In the genomic region with DNA sequence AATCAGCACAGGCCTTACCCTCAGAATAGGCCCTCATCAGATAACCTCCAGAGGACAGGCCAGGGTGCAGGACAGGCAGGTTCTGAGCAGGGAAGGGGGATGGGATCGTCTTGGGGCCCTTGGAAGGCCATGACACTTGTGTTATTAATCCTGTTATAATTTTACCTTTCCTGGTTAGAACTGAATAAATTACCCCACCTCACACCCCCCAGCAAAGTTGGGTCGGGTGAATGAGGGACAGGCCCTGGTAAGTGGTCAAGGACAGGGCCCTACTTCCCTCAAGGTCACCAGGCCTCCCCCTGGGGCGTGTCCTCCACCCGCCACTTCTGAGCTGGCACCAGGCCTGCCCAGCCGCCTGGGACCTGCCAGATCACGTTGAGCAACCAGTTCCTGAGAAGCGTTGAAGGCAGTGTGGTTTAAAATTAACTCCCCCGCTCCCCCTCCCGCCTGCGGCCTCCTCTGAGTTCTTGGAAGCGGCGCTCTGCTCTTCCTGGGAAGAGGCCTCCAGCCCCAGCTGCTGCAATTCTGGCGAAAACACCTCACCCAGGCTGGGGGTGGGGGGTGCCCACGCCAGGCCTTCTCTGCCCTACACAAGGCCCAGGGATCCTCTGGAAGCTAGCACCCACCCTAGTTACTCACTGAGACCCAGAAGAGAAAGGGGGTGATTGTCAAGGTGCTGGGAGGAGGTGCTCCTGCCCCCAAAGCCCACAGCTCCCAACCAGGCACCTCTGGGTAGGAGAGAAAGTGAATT, we compare ENCODE assay signal across 8 cellular contexts. TPM values are rescaled to one million over a fixed set of nuclear protein-coding genes. Genes with fewer than 3 reads are reported as not detected.
DNase-seq lines count a peak whose midpoint lies in the region; ATAC-seq lines count a peak whose summit lies in the region.

No MANE protein-coding gene starts in this region.

- peak; percentile 71 for ATAC-seq in HG02642 (IDR thresholded peaks at IDR 0.05; ENCODE audit: poor library complexity, unreplicated experiment)
- no peak for ATAC-seq in HG02870 (IDR thresholded peaks at IDR 0.05; ENCODE audit: unreplicated experiment)

- DNase-seq in D341Med (ENCODE audit: low spot score) (peak; percentile 77), NCI-H345 treated with DMSO at 0.1 percent for 48 hours (lab: John Stamatoyannopoulos, UW; ENCODE audit: unreplicated experiment) (peak; percentile 59), dedifferentiated amniotic fluid mesenchymal stem cell (ENCODE audit: extremely low spot score) (peak; percentile 73), mesenteric fat pad (ENCODE audit: low spot score) (peak; percentile 97)
- DNase-seq in activated CD4-positive, alpha-beta T cell treated with anti-CD3 and anti-CD28 coated beads, Interleukin-2, amount 50 U/mL, for 48 hours, result peak; percentile 94 to 96
- DNase-seq in stimulated activated CD8-positive, alpha-beta memory T cell treated with anti-CD3 and anti-CD28 coated beads, Interleukin-15, amount 100 ng/mL, for 4 hours (ENCODE audit: low read depth in 2 of 2), result peak; percentile 86 to 94

RNA-seq across cellular contexts. Expression of a gene that starts 10.6 kb away (rescaled TPM):
- 56.2 TPM for total RNA-seq in mesenteric fat pad

RNA-seq across cellular contexts. Expression of a gene that starts 15.9 kb away (rescaled TPM):
- 44.7 TPM for total RNA-seq in mesenteric fat pad

RNA-seq across cellular contexts. Expression of a gene that starts 31.7 kb away (rescaled TPM):
- 15.5 TPM for total RNA-seq in mesenteric fat pad

RNA-seq across cellular contexts. Expression of a gene that starts 33.5 kb away (rescaled TPM):
- total RNA-seq in mesenteric fat pad, result 8.9 TPM
